ENCODE assay signal across 28 cellular contexts in genomic region chr2:24152413-24153197, GRCh38. TPM values are rescaled to one million over a fixed set of nuclear protein-coding genes. Genes with fewer than 3 reads are reported as not detected.
"Had no signal": no experiment of that assay in that cellular context is flagged by ENCODE, and none has a peak within 500 bp of the region (broad histone marks: within the 10 kb centered on the region; RNA-seq: fewer than 3 reads in every experiment).

No MANE protein-coding gene starts in this region.

- H3K9me2 ChIP-seq: SK-N-SH had no signal

- DNase-seq: KBM-7; MG63; NCI-H1092; NCI-H1105 treated with DMSO at 0.1 percent for 48 hours; NCI-H1417 treated with DMSO at 0.1 percent for 48 hours; NCI-H146; NCI-H1694 treated with DMSO at 0.1 percent for 48 hours; NCI-H1930; NCI-H2081; NCI-H2107; NCI-H2227 treated with DMSO at 0.1 percent for 48 hours; NCI-H524; NCI-H526 treated with DMSO at 0.1 percent for 48 hours; NCI-H774; NK-92 treated with Interleukin-12 subunit alpha and Interleukin-12 subunit beta, amount 100 ng/mL, for 24 hours; PC-3; SHP77; SK-N-SH; SW 1271; T-helper 1 cell had no signal

- H3K27me3 Mint-ChIP-seq: IgD-negative memory B cell had no signal

- H3K4me3 ChIP-seq: MG63 had no signal

- H3K4me3 Mint-ChIP-seq: IgD-negative memory B cell had no signal

- ATAC-seq: Panc1, PC-3 had no signal

- H3K27ac Mint-ChIP-seq: IgD-negative memory B cell had no signal

- H3K27ac ChIP-seq: RWPE1 had no signal

- H3K36me3 ChIP-seq: MG63 had no signal

- H3K4me2 ChIP-seq: SK-N-SH had no signal

- H3K9ac ChIP-seq: SK-N-SH had no signal

- H3K4me1 Mint-ChIP-seq: IgD-negative memory B cell had no signal

- H3K27me3 ChIP-seq: MG63 had no signal

RNA-seq across cellular contexts. Expression of gene FAM228A, which starts 22.2 kb away (rescaled TPM):
- total RNA-seq: HT1080, LHCN-M2, NCI-H460, PC-3, SK-MEL-5 had no signal
- polyA plus RNA-seq: IgD-negative memory B cell had no signal

RNA-seq across cellular contexts. Expression of gene PFN4, which starts 29.5 kb away (rescaled TPM):
- total RNA-seq: OCI-LY7 had no signal
- polyA plus RNA-seq: IgD-negative memory B cell had no signal
